9 cellular contexts compared by ENCODE assay signal in the genomic region with DNA sequence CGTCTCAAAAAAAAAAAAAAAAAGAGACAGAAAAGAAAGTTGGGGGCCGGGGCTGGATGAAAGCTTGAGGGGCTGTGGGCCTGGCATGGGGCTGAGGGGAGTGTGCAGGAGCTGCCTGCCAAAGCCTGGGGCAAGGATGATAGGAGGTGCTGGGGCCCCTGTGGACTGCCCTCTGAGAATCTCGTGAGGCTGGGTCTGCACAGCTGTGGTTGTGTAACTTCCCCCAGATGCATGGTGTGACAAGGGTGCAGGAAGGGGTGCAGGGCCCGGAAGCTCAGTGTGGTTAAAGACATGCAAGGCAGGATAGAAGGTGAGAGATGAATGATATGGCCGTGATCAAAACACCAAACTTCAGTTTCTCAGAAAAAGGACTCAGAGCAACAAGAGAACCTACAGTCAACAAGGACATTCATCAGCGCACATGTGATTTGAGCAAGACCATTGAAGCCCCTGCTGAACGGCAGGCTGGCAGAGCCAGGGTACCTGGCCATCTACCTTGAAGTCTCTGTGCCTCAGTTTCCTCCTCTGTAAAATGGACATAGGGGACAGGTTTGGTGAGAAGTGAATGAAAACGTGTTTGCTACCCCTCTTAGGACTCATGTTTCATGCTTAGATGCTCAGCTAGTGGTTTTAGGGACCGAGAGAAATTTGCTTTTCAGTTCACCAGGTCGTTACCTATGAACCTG.
DNase-seq lines count a peak whose midpoint lies in the region; ATAC-seq and TF ChIP-seq lines count a peak whose summit lies in the region.
"Had no signal": no experiment of that assay in that cellular context is flagged by ENCODE, and none has a peak within 500 bp of the region (broad histone marks: within the 10 kb centered on the region; RNA-seq: fewer than 3 reads in every experiment).

No MANE protein-coding gene starts in this region.

- H4K20me1 ChIP-seq in OCI-LY1 (ENCODE audit: insufficient read depth, low read length): no peaks in the 10 kb centered on the region

- no peak overlapping the region for H2AFZ ChIP-seq in OCI-LY1 (ENCODE audit: low read length)

- no peak for TF ChIP-seq CTCF in OCI-LY1 (IDR thresholded peaks at IDR 0.05; ENCODE audit: low read length)

- no peaks in the 10 kb centered on the region for H3K9me2 ChIP-seq in OCI-LY1 (ENCODE audit: low read depth, low read length)

- H3K4me2 ChIP-seq in OCI-LY1 (ENCODE audit: low read length): peak overlapping the region; percentile 37

- peak overlapping the region; percentile 100 for H3K27ac Mint-ChIP-seq in activated naive CD4-positive, alpha-beta T cell treated with anti-CD3 and anti-CD28 coated beads, Interleukin-2, amount 10 ng/mL, durations not matched to agents 7 days and 5 days

- peaks cover 94% of the 10 kb centered on the region for H3K4me1 Mint-ChIP-seq in activated naive CD4-positive, alpha-beta T cell treated with anti-CD3 and anti-CD28 coated beads, Interleukin-2, amount 10 ng/mL, durations not matched to agents 7 days and 5 days

- no peaks in the 10 kb centered on the region for H3F3A ChIP-seq in OCI-LY1 (ENCODE audit: insufficient read depth, low read length)

- no peaks in the 10 kb centered on the region for H3K9me3 ChIP-seq in OCI-LY1 (ENCODE audit: low read length)
- H3K9me3 ChIP-seq: psoas muscle had no signal

- no peaks in the 10 kb centered on the region for H3K27me3 Mint-ChIP-seq in activated naive CD4-positive, alpha-beta T cell treated with anti-CD3 and anti-CD28 coated beads, Interleukin-2, amount 10 ng/mL, durations not matched to agents 7 days and 5 days

- H3K9ac ChIP-seq in OCI-LY1 (ENCODE audit: low read length): no peak overlapping the region

- peaks cover 12% of the 10 kb centered on the region; the same call in 1 of the 2 replicates for H3K27me3 ChIP-seq in OCI-LY1 (ENCODE audit: insufficient read depth, low read length)

- no peak overlapping the region for H3K27ac ChIP-seq in OCI-LY1 (ENCODE audit: low read depth, low read length, poor library complexity, severe bottlenecking)
- H3K27ac ChIP-seq: psoas muscle had no signal

- no peak overlapping the region for H3K4me3 ChIP-seq in OCI-LY1 (ENCODE audit: low read depth, low read length, poor library complexity, severe bottlenecking)
- H3K4me3 ChIP-seq: psoas muscle had no signal

- ATAC-seq in GM21447 (IDR thresholded peaks at IDR 0.05; ENCODE audit: unreplicated experiment) (peak; percentile 81), GM18870 (IDR thresholded peaks at IDR 0.05; ENCODE audit: unreplicated experiment) (no peak)

- peaks cover 42% of the 10 kb centered on the region for H3K36me3 Mint-ChIP-seq in activated naive CD4-positive, alpha-beta T cell treated with anti-CD3 and anti-CD28 coated beads, Interleukin-2, amount 10 ng/mL, durations not matched to agents 7 days and 5 days

- DNase-seq in CD1c-positive myeloid dendritic cell (ENCODE audit: extremely low spot score) (peak; percentile 51), NCI-H345 (lab: John Stamatoyannopoulos, UW) (no peak), NCI-H1105 treated with DMSO at 0.1 percent for 48 hours (lab: John Stamatoyannopoulos, UW) (no peak)
- DNase-seq in activated naive CD4-positive, alpha-beta T cell treated with anti-CD3 and anti-CD28 coated beads, Interleukin-2, amount 10 ng/mL, durations not matched to agents 7 days and 5 days: peak; percentile 95
- peak; percentile 77 for DNase-seq in stimulated activated CD4-positive, alpha-beta T cell treated with anti-CD3 and anti-CD28 coated beads, Interleukin-4, amount 100 ng/mL, for 24 hours

- H3K79me2 ChIP-seq in OCI-LY1 (ENCODE audit: insufficient read depth, low read length): no peaks in the 10 kb centered on the region

- CTCF ChIA-PET in activated naive CD4-positive, alpha-beta T cell treated with anti-CD3 and anti-CD28 coated beads, Interleukin-2, amount 10 ng/mL, durations not matched to agents 7 days and 5 days (lab: Charles Lee): interaction anchor here (0.7 to 4.9 kb wide), 9 partner anchors 10 to 239 kb away, joined by 3 to 29 read pairs (median 6); a partner anchor contains a TSS

- peaks cover 12% of the 10 kb centered on the region for H3K9me3 Mint-ChIP-seq in activated naive CD4-positive, alpha-beta T cell treated with anti-CD3 and anti-CD28 coated beads, Interleukin-2, amount 10 ng/mL, durations not matched to agents 7 days and 5 days

- no peaks in the 10 kb centered on the region for H3K36me3 ChIP-seq in OCI-LY1 (ENCODE audit: insufficient read depth, low read length)

- peak overlapping the region; percentile 74 for H3K4me3 Mint-ChIP-seq in activated naive CD4-positive, alpha-beta T cell treated with anti-CD3 and anti-CD28 coated beads, Interleukin-2, amount 10 ng/mL, durations not matched to agents 7 days and 5 days

- peaks cover 22% of the 10 kb centered on the region for H3K4me1 ChIP-seq in OCI-LY1 (ENCODE audit: insufficient read depth, low read length, severe bottlenecking)
- H3K4me1 ChIP-seq: psoas muscle had no signal

Comparison
In these comparisons a context has a peak if more than half of its experiments do, and no peak if none do; other contexts are left out.
1. DNase-seq: peak in CD1c-positive myeloid dendritic cell (single experiment), activated naive CD4-positive, alpha-beta T cell treated with anti-CD3 and anti-CD28 coated beads, Interleukin-2, amount 10 ng/mL, durations not matched to agents 7 days and 5 days (single experiment) and stimulated activated CD4-positive, alpha-beta T cell treated with anti-CD3 and anti-CD28 coated beads, Interleukin-4, amount 100 ng/mL, for 24 hours (single experiment); none in NCI-H345 (single experiment) and NCI-H1105 treated with DMSO at 0.1 percent for 48 hours (single experiment).